In genomic region chr2:237042101-237042500, GRCh38 we compare ENCODE assay signal across 29 cellular contexts.
"Had no signal": no experiment of that assay in that cellular context is flagged by ENCODE, and none has a peak within 500 bp of the region (broad histone marks: within the 10 kb centered on the region; RNA-seq: fewer than 3 reads in every experiment).

No MANE protein-coding gene starts in this region.

- H3K27me3 ChIP-seq: adrenal gland, body of pancreas, breast epithelium, SJSA1 had no signal

- H3K9me3 ChIP-seq: adrenal gland, body of pancreas, breast epithelium, SJSA1, SK-N-SH had no signal

- H3K4me3 Mint-ChIP-seq: activated CD4-positive, alpha-beta T cell treated with anti-CD3 and anti-CD28 coated beads for 36 hours; activated CD4-positive, alpha-beta T cell treated with anti-CD3 and anti-CD28 coated beads, Interleukin-2, amount 10 ng/mL, durations not matched to agents 7 days and 5 days; activated CD8-positive, alpha-beta T cell treated with anti-CD3 and anti-CD28 coated beads, Interleukin-2, amount 10 ng/mL, durations not matched to agents 7 days and 5 days; activated naive CD4-positive, alpha-beta T cell treated with anti-CD3 and anti-CD28 coated beads, Interleukin-2, amount 50 U/mL, for 24 hours; activated T-cell treated with anti-CD3 and anti-CD28 coated beads, Interleukin-2, amount 50 U/mL, for 24 hours; T-helper 1 cell treated with Interleukin-12 subunit alpha and Interleukin-12 subunit beta and Interleukin-4 antibody, amounts not matched to agents 30 μg/mL and 1 μg/mL, for 36 hours; T-helper 2 cell treated with Interferon-gamma antibody and Interleukin-4, amounts not matched to agents 5 μg/mL and 100 μg/mL, for 36 hours had no signal

- ATAC-seq: activated CD4-positive, alpha-beta T cell treated with anti-CD3 and anti-CD28 coated beads for 36 hours; activated CD4-positive, CD25-positive, alpha-beta regulatory T cell treated with anti-CD3 and anti-CD28 coated beads, Interleukin-2, amount 50 U/mL, for 24 hours; activated CD8-positive, alpha-beta T cell treated with anti-CD3 and anti-CD28 coated beads, Interleukin-2, amount 10 ng/mL, durations not matched to agents 7 days and 5 days; body of pancreas had no signal

- H3K9ac ChIP-seq: SK-N-SH had no signal

- H3K4me1 ChIP-seq: adrenal gland, body of pancreas, breast epithelium had no signal

- H3K4me2 ChIP-seq: SK-N-SH had no signal

- H3K4me1 Mint-ChIP-seq: activated CD4-positive, alpha-beta T cell treated with anti-CD3 and anti-CD28 coated beads for 36 hours; activated CD4-positive, alpha-beta T cell treated with anti-CD3 and anti-CD28 coated beads, Interleukin-2, amount 10 ng/mL, durations not matched to agents 7 days and 5 days; activated naive CD4-positive, alpha-beta T cell treated with anti-CD3 and anti-CD28 coated beads, Interleukin-2, amount 50 U/mL, for 24 hours had no signal

- H3K9me3 Mint-ChIP-seq: activated CD4-positive, alpha-beta T cell treated with anti-CD3 and anti-CD28 coated beads, Interleukin-2, amount 10 ng/mL, durations not matched to agents 7 days and 5 days; activated T-cell treated with anti-CD3 and anti-CD28 coated beads, Interleukin-2, amount 50 U/mL, for 24 hours; activated T-helper 2 cell treated with anti-CD3 and anti-CD28 coated beads, Interferon-gamma antibody, Interleukin-2, Interleukin-4, amounts not matched to agents 10 μg/mL and 5 μg/mL and 100 μg/mL, durations not matched to agents 14 hours and 24 hours and 36 hours; T-helper 2 cell treated with Interferon-gamma antibody and Interleukin-4, amounts not matched to agents 5 μg/mL and 100 μg/mL, for 36 hours had no signal

- H3K27ac ChIP-seq: adrenal gland, body of pancreas, breast epithelium, SJSA1 had no signal

- H3K27ac Mint-ChIP-seq: activated CD4-positive, alpha-beta T cell treated with anti-CD3 and anti-CD28 coated beads for 36 hours; activated CD4-positive, alpha-beta T cell treated with anti-CD3 and anti-CD28 coated beads, Interleukin-2, amount 10 ng/mL, durations not matched to agents 7 days and 5 days; activated CD8-positive, alpha-beta T cell treated with anti-CD3 and anti-CD28 coated beads, Interleukin-2, amount 10 ng/mL, durations not matched to agents 7 days and 5 days; activated naive CD4-positive, alpha-beta T cell treated with anti-CD3 and anti-CD28 coated beads, Interleukin-2, amount 50 U/mL, for 24 hours; activated T-cell treated with anti-CD3 and anti-CD28 coated beads, Interleukin-2, amount 50 U/mL, for 24 hours; activated T-helper 2 cell treated with anti-CD3 and anti-CD28 coated beads, Interferon-gamma antibody, Interleukin-2, Interleukin-4, amounts not matched to agents 10 μg/mL and 5 μg/mL and 100 μg/mL, durations not matched to agents 14 hours and 24 hours and 36 hours; T-helper 1 cell treated with Interleukin-12 subunit alpha and Interleukin-12 subunit beta and Interleukin-4 antibody, amounts not matched to agents 30 μg/mL and 1 μg/mL, for 36 hours; T-helper 2 cell treated with Interferon-gamma antibody and Interleukin-4, amounts not matched to agents 5 μg/mL and 100 μg/mL, for 36 hours had no signal

- DNase-seq: activated CD4-positive, alpha-beta T cell treated with anti-CD3 and anti-CD28 coated beads for 36 hours; activated CD4-positive, alpha-beta T cell treated with anti-CD3 and anti-CD28 coated beads, Interleukin-2, amount 10 ng/mL, durations not matched to agents 7 days and 5 days; activated CD4-positive, alpha-beta T cell treated with anti-CD3 and anti-CD28 coated beads, Interleukin-2, amount 50 U/mL, for 48 hours; activated CD8-positive, alpha-beta T cell treated with anti-CD3 and anti-CD28 coated beads, Interleukin-2, amount 10 ng/mL, durations not matched to agents 7 days and 5 days; activated gamma-delta T cell; activated naive CD4-positive, alpha-beta T cell treated with Interleukin-2 at 50 U/mL for 16 hours; activated T-cell treated with anti-CD3 and anti-CD28 coated beads, Interleukin-2, amount 50 U/mL, for 24 hours; adrenal gland; body of pancreas; NCI-H1092 treated with DMSO at 0.1 percent for 48 hours; NCI-H1417; NCI-H146; NCI-H187; NCI-H2029 treated with DMSO at 0.1 percent for 48 hours; NCI-H2107; NCI-H2171; NCI-H510A; NCI-H526; NCI-H748 treated with DMSO at 0.1 percent for 48 hours; OCI-M1; SHP77; SK-N-SH had no signal

- H3K36me3 ChIP-seq: adrenal gland, breast epithelium, SJSA1 had no signal

- H3K4me3 ChIP-seq: adrenal gland, body of pancreas, breast epithelium, SJSA1 had no signal

- H3K9me2 ChIP-seq: SK-N-SH had no signal
